Comparison of ENCODE assay signal across 17 cellular contexts in the genomic region with DNA sequence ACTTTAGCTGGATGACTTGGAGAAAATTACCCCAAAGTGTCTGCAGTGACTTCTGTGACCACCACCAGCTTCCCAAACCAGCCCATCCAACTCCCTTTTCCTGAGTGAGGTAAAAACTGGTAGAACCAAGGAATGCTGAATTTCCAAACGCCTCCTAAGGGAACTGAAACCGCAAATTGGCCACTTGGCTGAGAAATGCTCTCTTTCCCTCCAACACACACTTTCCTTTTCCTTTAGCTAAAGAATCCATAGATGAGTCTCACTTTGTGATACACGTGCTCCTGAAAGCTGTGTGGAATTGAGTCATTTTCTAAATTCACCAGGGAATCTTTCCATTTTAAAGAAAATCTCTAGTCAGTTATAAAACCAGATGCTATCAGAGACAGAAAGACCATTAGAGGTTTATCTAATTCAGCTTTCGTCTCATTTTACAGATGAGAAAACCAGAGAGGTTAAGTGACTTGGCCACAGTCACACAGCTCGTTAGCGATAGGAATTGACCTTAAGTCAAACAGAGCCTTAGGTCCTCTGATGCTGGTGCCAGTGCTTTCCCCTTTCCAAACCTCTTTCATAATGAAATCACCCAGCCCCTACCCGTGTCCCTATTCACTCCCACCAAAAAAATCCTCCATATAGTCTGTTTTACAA.
DNase-seq lines count a peak whose midpoint lies in the region; ATAC-seq and TF ChIP-seq lines count a peak whose summit lies in the region.
"Had no signal": no experiment of that assay in that cellular context is flagged by ENCODE, and none has a peak within 500 bp of the region (broad histone marks: within the 10 kb centered on the region; RNA-seq: fewer than 3 reads in every experiment).

No MANE protein-coding gene starts in this region.

- H3K4me1 Mint-ChIP-seq in stimulated activated effector memory CD8-positive, alpha-beta T cell treated with anti-CD3 and anti-CD28 coated beads, Interleukin-12 subunit alpha, Interleukin-12 subunit beta, amount 100 ng/mL, for 72 hours: peaks cover 7% of the 10 kb centered on the region

- no peaks in the 10 kb centered on the region for H3K9me3 Mint-ChIP-seq in stimulated activated effector memory CD8-positive, alpha-beta T cell treated with anti-CD3 and anti-CD28 coated beads, Interleukin-12 subunit alpha, Interleukin-12 subunit beta, amount 100 ng/mL, for 72 hours

- DNase-seq in Daoy (ENCODE audit: low read depth) (peak; percentile 61), RPMI7951 (ENCODE audit: low read depth) (peak; percentile 73), fibroblast of the aortic adventitia (ENCODE audit: low read depth) (peak; percentile 11), glomerular visceral epithelial cell (ENCODE audit: extremely low spot score) (no peak), dermis blood vessel endothelial cell (no peak), AG08395 (ENCODE audit: low spot score) (no peak)
- no peak for DNase-seq in stimulated activated effector memory CD8-positive, alpha-beta T cell treated with anti-CD3 and anti-CD28 coated beads, Interleukin-12 subunit alpha, Interleukin-12 subunit beta, amount 100 ng/mL, for 72 hours (ENCODE audit: low spot score in 2 of 2)
- DNase-seq: Kasumi-1, NCI-H1417 treated with DMSO at 0.1 percent for 48 hours, NCI-H2029, NCI-H2171 treated with DMSO at 0.1 percent for 48 hours, NCI-H82, Peyer's patch, SHP77 had no signal

- no peak overlapping the region for H3K4me3 Mint-ChIP-seq in stimulated activated effector memory CD8-positive, alpha-beta T cell treated with anti-CD3 and anti-CD28 coated beads, Interleukin-12 subunit alpha, Interleukin-12 subunit beta, amount 100 ng/mL, for 72 hours

- H3K36me3 Mint-ChIP-seq in stimulated activated effector memory CD8-positive, alpha-beta T cell treated with anti-CD3 and anti-CD28 coated beads, Interleukin-12 subunit alpha, Interleukin-12 subunit beta, amount 100 ng/mL, for 72 hours: no peaks in the 10 kb centered on the region

- ATAC-seq in stimulated activated effector memory CD8-positive, alpha-beta T cell treated with anti-CD3 and anti-CD28 coated beads, Interleukin-12 subunit alpha, Interleukin-12 subunit beta, amount 100 ng/mL, for 72 hours: no peak
- no peak for ATAC-seq in HG03108 (IDR thresholded peaks at IDR 0.05; ENCODE audit: unreplicated experiment)
- ATAC-seq: HepG2, SK-N-SH treated with all-trans-retinoic acid at 6 μM for 48 hours had no signal

- no peak for TF ChIP-seq CTCF in fibroblast of the aortic adventitia (IDR thresholded peaks at IDR 0.05; ENCODE audit: insufficient read depth, low read length)

- peak overlapping the region; percentile 23 for H3K27ac Mint-ChIP-seq in stimulated activated effector memory CD8-positive, alpha-beta T cell treated with anti-CD3 and anti-CD28 coated beads, Interleukin-12 subunit alpha, Interleukin-12 subunit beta, amount 100 ng/mL, for 72 hours

- H3K4me3 ChIP-seq in fibroblast of the aortic adventitia (ENCODE audit: low read depth, low read length): no peak overlapping the region
- H3K4me3 ChIP-seq: Peyer's patch had no signal

Comparison
In these comparisons a context has a peak if more than half of its experiments do, and no peak if none do; other contexts are left out.
1. DNase-seq: peak in Daoy (single experiment), RPMI7951 (single experiment) and fibroblast of the aortic adventitia (single experiment); none in stimulated activated effector memory CD8-positive, alpha-beta T cell treated with anti-CD3 and anti-CD28 coated beads, Interleukin-12 subunit alpha, Interleukin-12 subunit beta, amount 100 ng/mL, for 72 hours (0 of 2), glomerular visceral epithelial cell (single experiment), dermis blood vessel endothelial cell (single experiment) and AG08395 (single experiment).